Comparison of ENCODE assay signal across 9 cellular contexts in the genomic region with DNA sequence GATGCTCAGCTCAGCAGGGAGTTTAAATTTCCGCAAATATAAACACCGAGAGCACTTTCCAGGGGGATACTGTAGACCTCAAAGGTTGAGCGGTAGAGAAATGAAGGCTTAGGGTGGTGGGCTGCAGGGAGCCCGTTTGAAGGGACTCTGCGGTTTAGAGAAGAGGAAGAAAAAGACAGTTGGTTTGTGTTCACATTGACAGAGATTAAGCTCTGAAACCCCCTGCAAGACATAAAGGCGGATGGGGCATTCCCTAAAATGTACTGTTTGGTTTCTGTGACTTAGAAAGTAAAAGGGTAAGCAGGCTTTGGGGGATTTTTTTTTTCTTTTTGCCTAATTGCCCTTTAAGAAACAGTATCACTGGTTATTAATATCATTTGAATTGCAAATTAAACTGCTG.
A peak's percentile ranks its signal among the peaks of the same experiment; 100 is the strongest.
DNase-seq lines count a peak whose midpoint lies in the region; ATAC-seq lines count a peak whose summit lies in the region.
"Had no signal": no experiment of that assay in that cellular context is flagged by ENCODE, and none has a peak within 500 bp of the region (broad histone marks: within the 10 kb centered on the region; RNA-seq: fewer than 3 reads in every experiment).

No MANE protein-coding gene starts in this region.

- peaks cover 21% of the 10 kb centered on the region for H3K4me1 Mint-ChIP-seq in stimulated activated naive CD8-positive, alpha-beta T cell treated with anti-CD3 and anti-CD28 coated beads, Interleukin-15, amount 100 ng/mL, for 72 hours

- DNase-seq in NAMALWA (ENCODE audit: low spot score): peak; percentile 18
- peak in 1 of 2 donors; percentile 15 for DNase-seq in stimulated activated naive CD8-positive, alpha-beta T cell treated with anti-CD3 and anti-CD28 coated beads, Interleukin-15, amount 100 ng/mL, for 72 hours
- no peak for DNase-seq in activated CD8-positive, alpha-beta memory T cell treated with anti-CD3 and anti-CD28 coated beads for 24 hours
- no peak for DNase-seq in OCI-M2 (lab: John Stamatoyannopoulos, UW; ENCODE audit: unreplicated experiment)
- DNase-seq in D341Med (ENCODE audit: low spot score): no peak
- DNase-seq in NCI-H1092 (lab: John Stamatoyannopoulos, UW): no peak

- ATAC-seq in GM21390 (IDR thresholded peaks at IDR 0.05; ENCODE audit: unreplicated experiment): peak; percentile 70
- peak; percentile 83 for ATAC-seq in stimulated activated naive CD8-positive, alpha-beta T cell treated with anti-CD3 and anti-CD28 coated beads, Interleukin-15, amount 100 ng/mL, for 72 hours
- ATAC-seq: psoas muscle had no signal

- H3K27me3 Mint-ChIP-seq in stimulated activated naive CD8-positive, alpha-beta T cell treated with anti-CD3 and anti-CD28 coated beads, Interleukin-15, amount 100 ng/mL, for 72 hours: peaks cover 82% of the 10 kb centered on the region

- H3K9me3 Mint-ChIP-seq in stimulated activated naive CD8-positive, alpha-beta T cell treated with anti-CD3 and anti-CD28 coated beads, Interleukin-15, amount 100 ng/mL, for 72 hours: no peaks in the 10 kb centered on the region

- H3K4me3 Mint-ChIP-seq in stimulated activated naive CD8-positive, alpha-beta T cell treated with anti-CD3 and anti-CD28 coated beads, Interleukin-15, amount 100 ng/mL, for 72 hours: peak overlapping the region; percentile 7 to 75

- H3K4me3 ChIP-seq in iPS-11a (ENCODE audit: low read depth, low read length): peak overlapping the region; percentile 76

- no peak overlapping the region for H3K27ac Mint-ChIP-seq in stimulated activated naive CD8-positive, alpha-beta T cell treated with anti-CD3 and anti-CD28 coated beads, Interleukin-15, amount 100 ng/mL, for 72 hours
